In genomic region chr15:75008249-75009017, GRCh38 we compare ENCODE assay signal across 11 cellular contexts. TPM values are rescaled to one million over a fixed set of nuclear protein-coding genes. Genes with fewer than 3 reads are reported as not detected.
A peak's percentile ranks its signal among the peaks of the same experiment; 100 is the strongest.
DNase-seq lines count a peak whose midpoint lies in the region; ATAC-seq and TF ChIP-seq lines count a peak whose summit lies in the region.
"Had no signal": no experiment of that assay in that cellular context is flagged by ENCODE, and none has a peak within 500 bp of the region (broad histone marks: within the 10 kb centered on the region; RNA-seq: fewer than 3 reads in every experiment).

No MANE protein-coding gene starts in this region.

- peaks cover 52% of the 10 kb centered on the region for H3K4me1 ChIP-seq in KMS-11 (ENCODE audit: low read depth, poor library complexity, severe bottlenecking)
- H3K4me1 ChIP-seq in suprapubic skin, result no peaks in the 10 kb centered on the region

- TF ChIP-seq POLR2A in suprapubic skin (IDR thresholded peaks at IDR 0.05), result no peak

- H4K20me1 ChIP-seq in KMS-11 (ENCODE audit: insufficient read depth), result no peaks in the 10 kb centered on the region

- TF ChIP-seq EP300 in suprapubic skin (IDR thresholded peaks at IDR 0.05), result no peak

- peak overlapping the region; percentile 97 for H3K4me2 ChIP-seq in KMS-11

- H3K4me1 Mint-ChIP-seq in activated CD4-positive, alpha-beta T cell treated with anti-CD3 and anti-CD28 coated beads, Interleukin-2, amount 10 ng/mL, durations not matched to agents 7 days and 5 days, result peaks cover 11% of the 10 kb centered on the region
- H3K4me1 Mint-ChIP-seq in stimulated activated memory B cell treated with anti-CD40 and anti-IgM and Interleukin-4, amounts not matched to agents 10 μg/mL and 1 μg/mL and 100 μg/mL, for 72 hours, result peaks cover 38% of the 10 kb centered on the region

- H3K9me3 Mint-ChIP-seq in activated CD4-positive, alpha-beta T cell treated with anti-CD3 and anti-CD28 coated beads, Interleukin-2, amount 10 ng/mL, durations not matched to agents 7 days and 5 days, result no peaks in the 10 kb centered on the region
- no peaks in the 10 kb centered on the region for H3K9me3 Mint-ChIP-seq in stimulated activated memory B cell treated with anti-CD40 and anti-IgM and Interleukin-4, amounts not matched to agents 10 μg/mL and 1 μg/mL and 100 μg/mL, for 72 hours

- CTCF ChIA-PET in activated CD4-positive, alpha-beta T cell treated with anti-CD3 and anti-CD28 coated beads, Interleukin-2, amount 10 ng/mL, durations not matched to agents 7 days and 5 days (lab: Charles Lee), result interaction anchor here (0.6 to 0.8 kb wide), 2 partner anchors 27 to 39 kb away, joined by 3 to 4 read pairs; no protein-coding TSS in a partner anchor

- peak overlapping the region; percentile 9 for H3K27ac Mint-ChIP-seq in activated CD4-positive, alpha-beta T cell treated with anti-CD3 and anti-CD28 coated beads, Interleukin-2, amount 10 ng/mL, durations not matched to agents 7 days and 5 days
- H3K27ac Mint-ChIP-seq in stimulated activated memory B cell treated with anti-CD40 and anti-IgM and Interleukin-4, amounts not matched to agents 10 μg/mL and 1 μg/mL and 100 μg/mL, for 72 hours, result peak overlapping the region; percentile 12

- 72% methylated on average over 9 of the region's 9 CpGs for WGBS in suprapubic skin

- POLR2A ChIA-PET in activated CD4-positive, alpha-beta T cell treated with anti-CD3 and anti-CD28 coated beads, Interleukin-2, amount 10 ng/mL, durations not matched to agents 7 days and 5 days (lab: Charles Lee), result no interaction called here

- TF ChIP-seq CTCF in KMS-11 (conservative IDR thresholded peaks at IDR 0.05; ENCODE audit: low read depth, low read length), result no peak
- no peak for TF ChIP-seq CTCF in suprapubic skin (IDR thresholded peaks at IDR 0.05)

- H3K4me3 ChIP-seq in KMS-11 (IDR thresholded peaks at IDR 0.05; ENCODE audit: insufficient read depth, low read depth, low read length) (no peak overlapping the region), suprapubic skin (no peak overlapping the region)
- H3K4me3 ChIP-seq: cardiac muscle cell had no signal

- H3K9me3 ChIP-seq in suprapubic skin, result no peaks in the 10 kb centered on the region

- ATAC-seq in HG02759 (IDR thresholded peaks at IDR 0.05; ENCODE audit: unreplicated experiment), result peak; percentile 23
- peak; percentile 41 for ATAC-seq in stimulated activated memory B cell treated with anti-CD40 and anti-IgM and Interleukin-4, amounts not matched to agents 10 μg/mL and 1 μg/mL and 100 μg/mL, for 72 hours
- ATAC-seq in HG03571 (IDR thresholded peaks at IDR 0.05; ENCODE audit: unreplicated experiment), result no peak

- H3K27ac ChIP-seq in KMS-11 (peak overlapping the region; percentile 78), suprapubic skin (no peak overlapping the region)
- H3K27ac ChIP-seq: cardiac muscle cell had no signal

- peak overlapping the region; percentile 35 for H2AFZ ChIP-seq in KMS-11 (ENCODE audit: low read depth)

- no peaks in the 10 kb centered on the region for H3K27me3 ChIP-seq in KMS-11 (ENCODE audit: insufficient read depth, low read depth)
- no peaks in the 10 kb centered on the region for H3K27me3 ChIP-seq in suprapubic skin
- H3K27me3 ChIP-seq: cardiac muscle cell had no signal

- no peaks in the 10 kb centered on the region for H3K79me2 ChIP-seq in KMS-11 (ENCODE audit: insufficient read depth, low read depth)

- H3K9ac ChIP-seq in KMS-11, result peak overlapping the region; percentile 34; the same call in 1 of the 2 replicates

- no peak overlapping the region for H3K4me3 Mint-ChIP-seq in activated CD4-positive, alpha-beta T cell treated with anti-CD3 and anti-CD28 coated beads, Interleukin-2, amount 10 ng/mL, durations not matched to agents 7 days and 5 days
- peak overlapping the region; percentile 33 for H3K4me3 Mint-ChIP-seq in stimulated activated memory B cell treated with anti-CD40 and anti-IgM and Interleukin-4, amounts not matched to agents 10 μg/mL and 1 μg/mL and 100 μg/mL, for 72 hours

- H3K27me3 Mint-ChIP-seq in activated CD4-positive, alpha-beta T cell treated with anti-CD3 and anti-CD28 coated beads, Interleukin-2, amount 10 ng/mL, durations not matched to agents 7 days and 5 days, result peaks cover 3% of the 10 kb centered on the region
- peaks cover 49% of the 10 kb centered on the region for H3K27me3 Mint-ChIP-seq in stimulated activated memory B cell treated with anti-CD40 and anti-IgM and Interleukin-4, amounts not matched to agents 10 μg/mL and 1 μg/mL and 100 μg/mL, for 72 hours

- H3K36me3 Mint-ChIP-seq in activated CD4-positive, alpha-beta T cell treated with anti-CD3 and anti-CD28 coated beads, Interleukin-2, amount 10 ng/mL, durations not matched to agents 7 days and 5 days (ENCODE audit: low read depth), result no peaks in the 10 kb centered on the region
- no peaks in the 10 kb centered on the region for H3K36me3 Mint-ChIP-seq in stimulated activated memory B cell treated with anti-CD40 and anti-IgM and Interleukin-4, amounts not matched to agents 10 μg/mL and 1 μg/mL and 100 μg/mL, for 72 hours

- DNase-seq in activated CD4-positive, alpha-beta T cell treated with anti-CD3 and anti-CD28 coated beads, Interleukin-2, amount 10 ng/mL, durations not matched to agents 7 days and 5 days, result no peak
- DNase-seq in activated CD4-positive, alpha-beta T cell treated with anti-CD3 and anti-CD28 coated beads for 4 hours, result no peak
- DNase-seq in suprapubic skin (ENCODE audit: low spot score in 2 of 2), result no peak
- no peak for DNase-seq in activated naive CD4-positive, alpha-beta T cell treated with anti-CD3 and anti-CD28 coated beads, Interleukin-2, amount 50 U/mL, for 16 hours
- DNase-seq: stimulated activated CD4-positive, alpha-beta T cell treated with anti-CD3 and anti-CD28 coated beads, Interleukin-2, amount 100 ng/mL, for 24 hours; trophoblast cell had no signal

- H3K36me3 ChIP-seq in KMS-11 (ENCODE audit: insufficient read depth) (no peaks in the 10 kb centered on the region), suprapubic skin (no peaks in the 10 kb centered on the region)
- H3K36me3 ChIP-seq: cardiac muscle cell had no signal

RNA-seq across cellular contexts. Expression of gene SCAMP5, which starts 13.1 kb away (rescaled TPM):
- total RNA-seq in activated CD4-positive, alpha-beta T cell treated with anti-CD3 and anti-CD28 coated beads, Interleukin-2, amount 10 ng/mL, durations not matched to agents 7 days and 5 days, result 1 to 10 TPM; 2.0 to 3.0 TPM
- 1 to 10 TPM in 3 of 4 donors, under 1 TPM in 1; 0.53 to 4.5 (median 2.7) TPM for total RNA-seq in suprapubic skin

RNA-seq across cellular contexts. Expression of gene PPCDC, which starts 15.0 kb away (rescaled TPM):
- total RNA-seq in activated CD4-positive, alpha-beta T cell treated with anti-CD3 and anti-CD28 coated beads, Interleukin-2, amount 10 ng/mL, durations not matched to agents 7 days and 5 days, result 10 to 100 TPM; 19.6 to 20.7 TPM
- total RNA-seq in suprapubic skin, result 10 to 100 TPM in 2 of 4 donors, 1 to 10 TPM in 2; 7.4 to 25.7 (median 13.1) TPM

RNA-seq across cellular contexts. Expression of gene RPP25, which starts 51.9 kb away (rescaled TPM):
- total RNA-seq in activated CD4-positive, alpha-beta T cell treated with anti-CD3 and anti-CD28 coated beads, Interleukin-2, amount 10 ng/mL, durations not matched to agents 7 days and 5 days, result 1 to 10 TPM; 6.4 TPM
- total RNA-seq in suprapubic skin, result 1 to 10 TPM; 3.5 to 7.8 (median 6.1) TPM
